ENCODE assay signal across 1 cellular context in genomic region chr7:5312276-5313070, GRCh38.
TF ChIP-seq lines count a peak whose summit lies in the region.

No MANE protein-coding gene starts in this region.

TF ChIP-seq in HEK293, 187 proteins besides CTCF, POLR2A, EP300 and RAD21:
- TF ChIP-seq, protein P1, sequence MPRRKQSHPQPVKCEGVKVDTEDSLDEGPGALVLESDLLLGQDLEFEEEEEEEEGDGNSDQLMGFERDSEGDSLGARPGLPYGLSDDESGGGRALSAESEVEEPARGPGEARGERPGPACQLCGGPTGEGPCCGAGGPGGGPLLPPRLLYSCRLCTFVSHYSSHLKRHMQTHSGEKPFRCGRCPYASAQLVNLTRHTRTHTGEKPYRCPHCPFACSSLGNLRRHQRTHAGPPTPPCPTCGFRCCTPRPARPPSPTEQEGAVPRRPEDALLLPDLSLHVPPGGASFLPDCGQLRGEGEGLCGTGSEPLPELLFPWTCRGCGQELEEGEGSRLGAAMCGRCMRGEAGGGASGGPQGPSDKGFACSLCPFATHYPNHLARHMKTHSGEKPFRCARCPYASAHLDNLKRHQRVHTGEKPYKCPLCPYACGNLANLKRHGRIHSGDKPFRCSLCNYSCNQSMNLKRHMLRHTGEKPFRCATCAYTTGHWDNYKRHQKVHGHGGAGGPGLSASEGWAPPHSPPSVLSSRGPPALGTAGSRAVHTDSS (tag by site-specific recombination; IDR thresholded peaks at IDR 0.05): peak; percentile 98
- TF ChIP-seq ZFHX2 (tag by site-specific recombination; conservative IDR thresholded peaks at IDR 0.05): 0 out of 2 replicates have a peak, but pooled peaks have one; percentile 7
- TF ChIP-seq EGR2 (tag by site-specific recombination; IDR thresholded peaks at IDR 0.05; ENCODE audit: low read depth): 0 out of 2 replicates have a peak, but pooled peaks have one; percentile 42
